In genomic region chr16:28059841-28060240, GRCh38 we compare ENCODE assay signal across 38 cellular contexts. TPM values are rescaled to one million over a fixed set of nuclear protein-coding genes. Genes with fewer than 3 reads are reported as not detected.
"Had no signal": no experiment of that assay in that cellular context is flagged by ENCODE, and none has a peak within 500 bp of the region (broad histone marks: within the 10 kb centered on the region; RNA-seq: fewer than 3 reads in every experiment).

No MANE protein-coding gene starts in this region.

- H3K27ac ChIP-seq: brain microvascular endothelial cell, cardiac muscle cell, RWPE1, VCaP had no signal

- H3K4me1 Mint-ChIP-seq: activated T-helper 17 cell treated with anti-CD3 and anti-CD28 coated beads, Interleukin-2, amount 50 U/mL, for 72 hours; central memory CD8-positive, alpha-beta T cell had no signal

- H3K9me3 Mint-ChIP-seq: activated B cell treated with CpG ODN at 0.5 μM for 24 hours; activated CD8-positive, alpha-beta T cell treated with anti-CD3 and anti-CD28 coated beads for 36 hours; activated naive CD4-positive, alpha-beta T cell treated with anti-CD3 and anti-CD28 coated beads, Interleukin-2, amount 50 U/mL, for 72 hours; activated T-cell treated with anti-CD3 and anti-CD28 coated beads, Interleukin-2, amount 50 U/mL, for 72 hours; activated T-helper 17 cell treated with anti-CD3 and anti-CD28 coated beads, Interleukin-2, amount 50 U/mL, for 72 hours; central memory CD8-positive, alpha-beta T cell had no signal

- H3K27ac Mint-ChIP-seq: activated B cell treated with CpG ODN at 0.5 μM for 24 hours; activated CD8-positive, alpha-beta T cell treated with anti-CD3 and anti-CD28 coated beads for 36 hours; activated naive CD4-positive, alpha-beta T cell treated with anti-CD3 and anti-CD28 coated beads, Interleukin-2, amount 50 U/mL, for 72 hours; activated T-cell treated with anti-CD3 and anti-CD28 coated beads, Interleukin-2, amount 50 U/mL, for 72 hours; activated T-helper 17 cell treated with anti-CD3 and anti-CD28 coated beads, Interleukin-2, amount 50 U/mL, for 72 hours had no signal

- H3K36me3 ChIP-seq: brain microvascular endothelial cell, cardiac muscle cell had no signal

- H3K4me3 ChIP-seq: cardiac muscle cell had no signal

- DNase-seq: activated B cell treated with CpG ODN at 0.5 μM for 24 hours; activated CD4-positive, alpha-beta T cell treated with anti-CD3 and anti-CD28 coated beads for 4 hours; activated CD4-positive, alpha-beta T cell treated with anti-CD3 and anti-CD28 coated beads, Interleukin-2, amount 50 U/mL, for 1 hour; activated CD4-positive, CD25-positive, alpha-beta regulatory T cell treated with anti-CD3 and anti-CD28 coated beads, Interleukin-2, amount 50 U/mL, for 72 hours; activated CD8-positive, alpha-beta T cell treated with anti-CD3 and anti-CD28 coated beads for 36 hours; activated effector memory CD4-positive, alpha-beta T cell treated with anti-CD3 and anti-CD28 coated beads, Interleukin-2, amount 50 U/mL, for 16 hours; activated naive CD4-positive, alpha-beta T cell; activated T-cell treated with anti-CD3 and anti-CD28 coated beads, Interleukin-2, amount 50 U/mL, for 1 hour; activated T-cell treated with anti-CD3 and anti-CD28 coated beads, Interleukin-2, amount 50 U/mL, for 72 hours; brain microvascular endothelial cell; NCI-H1092 treated with DMSO at 0.1 percent for 48 hours; NCI-H146; NCI-H187; NCI-H2029 treated with DMSO at 0.1 percent for 48 hours; NCI-H2107; NCI-H226; NCI-H446 treated with DMSO at 0.1 percent for 48 hours; NCI-H524; NCI-H69; NCI-H82; NK-92 treated with Interleukin-12 subunit alpha and Interleukin-12 subunit beta, amount 100 ng/mL, for 24 hours; PC-3; SIG-M5; T-helper 1 cell; T-helper 2 cell; T-helper 9 cell had no signal

- H3K36me3 Mint-ChIP-seq: activated naive CD4-positive, alpha-beta T cell treated with anti-CD3 and anti-CD28 coated beads, Interleukin-2, amount 50 U/mL, for 72 hours had no signal

- ATAC-seq: activated CD8-positive, alpha-beta T cell treated with anti-CD3 and anti-CD28 coated beads for 36 hours; activated T-helper 17 cell treated with anti-CD3 and anti-CD28 coated beads, Interleukin-2, amount 50 U/mL, for 72 hours; PC-3; Right ventricle myocardium inferior; SK-N-SH treated with all-trans-retinoic acid at 6 μM for 48 hours had no signal

- H3K4me3 Mint-ChIP-seq: activated B cell treated with CpG ODN at 0.5 μM for 24 hours; activated CD8-positive, alpha-beta T cell treated with anti-CD3 and anti-CD28 coated beads for 36 hours; activated T-cell treated with anti-CD3 and anti-CD28 coated beads, Interleukin-2, amount 50 U/mL, for 72 hours; activated T-helper 17 cell treated with anti-CD3 and anti-CD28 coated beads, Interleukin-2, amount 50 U/mL, for 72 hours; central memory CD8-positive, alpha-beta T cell had no signal

RNA-seq across cellular contexts. Expression of gene GSG1L, which starts 3.7 kb away (rescaled TPM):
- total RNA-seq: activated B cell treated with CpG ODN at 0.5 μM for 24 hours; activated CD8-positive, alpha-beta memory T cell treated with anti-CD3 and anti-CD28 coated beads for 36 hours; activated CD8-positive, alpha-beta T cell treated with anti-CD3 and anti-CD28 coated beads for 36 hours; activated T-cell treated with anti-CD3 and anti-CD28 coated beads, Interleukin-2, amount 50 U/mL, for 72 hours; cardiac muscle cell; chondrocyte; M059J; PC-3; SK-MEL-5 had no signal
